Comparison of ENCODE assay signal across 8 cellular contexts in the genomic region with DNA sequence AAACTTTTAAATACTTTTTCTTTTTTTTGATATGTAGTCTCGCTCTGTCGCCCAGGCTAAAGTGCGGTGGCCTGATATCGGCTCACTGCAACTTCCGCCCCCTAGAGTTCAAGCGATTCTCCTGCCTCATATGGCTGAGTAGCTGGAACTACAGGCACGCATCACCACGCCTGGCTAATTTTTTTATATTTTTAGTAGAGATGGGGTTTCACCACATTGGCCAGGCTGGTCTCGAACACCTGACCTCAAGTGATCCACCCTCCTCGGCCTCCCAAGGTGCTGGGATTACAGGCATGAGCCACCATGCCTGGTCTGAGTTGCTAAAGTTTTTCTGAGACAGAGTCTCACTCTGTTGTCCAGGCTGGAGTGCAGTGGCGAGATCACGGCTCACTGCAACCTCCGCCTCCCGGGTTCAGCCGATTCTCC. TPM values are rescaled to one million over a fixed set of nuclear protein-coding genes. Genes with fewer than 3 reads are reported as not detected.
DNase-seq lines count a peak whose midpoint lies in the region; ATAC-seq and TF ChIP-seq lines count a peak whose summit lies in the region.
"Not testable (repeated sequence)": the region's sequence is repeated elsewhere in the genome, so short reads cannot be mapped to it uniquely, and the experiment has no call there.

No MANE protein-coding gene starts in this region.

- not testable (repeated sequence) for H3K36me3 ChIP-seq in A673 (ENCODE audit: insufficient read depth, low read length, poor library complexity, severe bottlenecking); GM23338 (ENCODE audit: insufficient read depth)

- H4K20me1 ChIP-seq in GM23338 (replicated peaks; ENCODE audit: insufficient read depth), result not testable (repeated sequence)

- ATAC-seq in GM18498 (IDR thresholded peaks at IDR 0.05; ENCODE audit: unreplicated experiment) (peak; percentile 48), GM19438 (IDR thresholded peaks at IDR 0.05; ENCODE audit: low read depth, unreplicated experiment) (peak; percentile 42), GM23338 (peak; percentile 66), HG03060 (IDR thresholded peaks at IDR 0.05; ENCODE audit: low read depth, unreplicated experiment) (peak; percentile 34)

- not testable (repeated sequence) for H3K4me3 ChIP-seq in A673 (ENCODE audit: low read depth, low read length, poor library complexity, severe bottlenecking); GM23338

- H3K4me3 Mint-ChIP-seq in GM23338, result not testable (repeated sequence)
- H3K4me3 Mint-ChIP-seq in IgD-negative memory B cell, result peak overlapping the region; percentile 12 to 82 (median 62)

- not testable (repeated sequence) for BruUV-seq in A673 (replicated peaks; lab: Mats Ljungman, UMichigan)

- H3K9me3 Mint-ChIP-seq in GM23338, IgD-negative memory B cell: not testable (repeated sequence)

- H3K27ac ChIP-seq in A673 (ENCODE audit: low read depth, low read length, poor library complexity, severe bottlenecking); GM23338 (ENCODE audit: low read depth); VCaP: not testable (repeated sequence)

- peak; percentile 27; the same call in 1 of the 2 replicates for TF ChIP-seq CTCF in A673 (conservative IDR thresholded peaks at IDR 0.05; ENCODE audit: low read depth, low read length)
- TF ChIP-seq CTCF in GM23338 (conservative IDR thresholded peaks at IDR 0.05; ENCODE audit: low read depth in 2 of 2), result peak; percentile 67 to 77
- TF ChIP-seq CTCF in VCaP (conservative IDR thresholded peaks at IDR 0.05), result peak; percentile 26; the same call in 1 of the 2 replicates

- not testable (repeated sequence) for H3K27me3 Mint-ChIP-seq in GM23338 (ENCODE audit: insufficient read depth, low read depth, poor library complexity); IgD-negative memory B cell

- H3K27ac Mint-ChIP-seq in GM23338, result not testable (repeated sequence)
- peak overlapping the region in 2 of 3 donors; percentile 39 to 72 for H3K27ac Mint-ChIP-seq in IgD-negative memory B cell

- H3K4me1 ChIP-seq in A673 (ENCODE audit: insufficient read depth, low read length, poor library complexity, severe bottlenecking); GM23338 (ENCODE audit: insufficient read depth): not testable (repeated sequence)

- DNase-seq in A673 (ENCODE audit: low spot score), result peak; percentile 13
- DNase-seq in GM23338 (ENCODE audit: low spot score), result peak; percentile 79
- peak; percentile 70 for DNase-seq in islet precursor cell

- not testable (repeated sequence) for H3K9me3 ChIP-seq in A673 (ENCODE audit: low read depth, low read length, poor library complexity, severe bottlenecking)

- H2AFZ ChIP-seq in GM23338, result not testable (repeated sequence)

- CTCF ChIA-PET in A673 (lab: Charles Lee), result not testable (repeated sequence)

- not testable (repeated sequence) for H3F3A ChIP-seq in GM23338 (replicated peaks; ENCODE audit: low read depth)

- intact Hi-C loops in A673 (cut with micrococcal nuclease; ENCODE audit: unreplicated experiment), result not testable (repeated sequence)

- not testable (repeated sequence) for H3K79me2 ChIP-seq in GM23338 (replicated peaks; ENCODE audit: insufficient read depth)

- not testable (repeated sequence) for H3K4me2 ChIP-seq in GM23338

- not testable (repeated sequence) for H3K27me3 ChIP-seq in A673 (replicated peaks; ENCODE audit: insufficient read depth, low read depth, low read length, poor library complexity); GM23338 (ENCODE audit: insufficient read depth)

- H3K4me1 Mint-ChIP-seq in GM23338, result not testable (repeated sequence)
- peaks cover 13 to 23% (median 21%) of the 10 kb centered on the region in 3 donors for H3K4me1 Mint-ChIP-seq in IgD-negative memory B cell

- H3K36me3 Mint-ChIP-seq in GM23338 (ENCODE audit: low read depth); IgD-negative memory B cell: not testable (repeated sequence)

- POLR2A ChIA-PET in A673 (lab: Charles Lee; ENCODE audit: low non-redundant PET), result not testable (repeated sequence)

- H3K9me2 ChIP-seq in GM23338 (ENCODE audit: insufficient read depth), result not testable (repeated sequence)

RNA-seq across cellular contexts. Expression of a gene that starts 3.3 kb away (rescaled TPM):
- total RNA-seq in A673 (2021), result 23.5 and 25.5 TPM in 2 replicates
- 16.9 and 17.2 TPM in 2 replicates for total RNA-seq in GM23338 (2014; rRNA removed; shearing (Covaris generic))
- polyA plus RNA-seq in GM23338 (2016; fragmentation: Nextera tagmentation; extraction: Ambion mirVana), result 8.9 and 9.6 TPM in 2 replicates
- polyA plus RNA-seq in IgD-negative memory B cell, result 22.4 TPM

RNA-seq across cellular contexts. Expression of a gene that starts 7.7 kb away (rescaled TPM):
- total RNA-seq in A673 (2021), result 79.7 and 80.5 TPM in 2 replicates
- total RNA-seq in GM23338 (2014; rRNA removed; shearing (Covaris generic)), result 74.4 and 75.6 TPM in 2 replicates
- polyA plus RNA-seq in GM23338 (2016; fragmentation: Nextera tagmentation; extraction: Ambion mirVana) (29.7 and 33.3 TPM in 2 replicates), IgD-negative memory B cell (58.6 TPM)

RNA-seq across cellular contexts. Expression of a gene that starts 40.0 kb away (rescaled TPM):
- total RNA-seq in A673 (2021), result 138 and 139 TPM in 2 replicates
- 115 and 133 TPM in 2 replicates for total RNA-seq in GM23338 (2014; rRNA removed; shearing (Covaris generic))
- 140 and 158 TPM in 2 replicates for polyA plus RNA-seq in GM23338 (2016; fragmentation: Nextera tagmentation; extraction: Ambion mirVana)
- 53.4 TPM for polyA plus RNA-seq in IgD-negative memory B cell

Comparison
In these comparisons a context has a peak if more than half of its experiments do, and no peak if none do; other contexts are left out.
1. DNase-seq: peak in every context shown above with its lines; median percentile 79 in GM23338; 70 in islet precursor cell; 13 in A673.